1 cellular context compared by ENCODE assay signal in the genomic region with DNA sequence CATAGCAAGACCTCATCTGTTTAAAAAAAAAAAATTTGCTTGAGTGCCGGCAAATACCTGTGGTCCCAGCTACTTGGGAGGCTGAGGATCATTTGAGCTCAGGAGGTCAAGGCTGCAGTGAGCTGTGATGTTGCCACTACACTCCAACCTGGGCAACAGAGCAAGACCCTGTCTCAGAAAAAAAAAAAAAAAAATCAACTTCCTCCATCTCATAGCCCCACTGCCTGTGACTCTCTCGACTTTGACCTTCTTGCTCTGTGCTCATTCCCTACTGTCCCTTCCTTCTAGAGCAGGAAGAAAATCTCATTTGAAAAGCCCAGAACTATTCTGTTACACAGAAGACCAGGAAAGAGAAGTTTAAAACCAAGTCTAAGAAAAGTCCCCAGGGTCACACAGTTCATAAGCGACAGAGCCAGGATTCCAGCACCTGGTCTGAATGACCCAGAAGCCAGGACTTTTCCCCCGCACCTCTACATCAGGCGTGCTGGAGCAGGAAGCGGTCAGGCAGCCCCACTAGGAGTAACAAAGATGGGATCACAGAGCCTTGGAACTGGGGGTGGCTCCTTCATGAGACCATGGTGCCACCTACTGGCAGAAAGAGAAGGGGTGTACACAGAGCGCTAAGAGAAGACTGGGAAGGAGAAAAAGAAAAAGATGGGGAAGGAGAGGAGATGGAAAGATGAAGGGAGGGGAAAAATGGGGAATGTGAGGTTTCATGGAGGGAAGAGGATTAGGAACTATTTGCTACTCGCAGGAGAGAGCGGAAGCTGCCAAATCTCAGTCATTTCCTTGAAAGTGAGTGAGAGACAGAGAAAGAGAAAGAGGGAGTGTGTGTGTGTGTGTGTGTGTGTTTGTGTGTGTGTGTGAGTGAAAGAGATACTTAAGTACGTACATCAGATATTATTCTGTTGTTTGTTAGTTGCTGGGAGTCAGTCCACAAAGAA.
TF ChIP-seq lines count a peak whose summit lies in the region.

No MANE protein-coding gene starts in this region.

TF ChIP-seq in K562, 482 proteins besides CTCF, POLR2A, EP300 and RAD21 (continued from another document and continues in another):
- TF ChIP-seq, protein P1, sequence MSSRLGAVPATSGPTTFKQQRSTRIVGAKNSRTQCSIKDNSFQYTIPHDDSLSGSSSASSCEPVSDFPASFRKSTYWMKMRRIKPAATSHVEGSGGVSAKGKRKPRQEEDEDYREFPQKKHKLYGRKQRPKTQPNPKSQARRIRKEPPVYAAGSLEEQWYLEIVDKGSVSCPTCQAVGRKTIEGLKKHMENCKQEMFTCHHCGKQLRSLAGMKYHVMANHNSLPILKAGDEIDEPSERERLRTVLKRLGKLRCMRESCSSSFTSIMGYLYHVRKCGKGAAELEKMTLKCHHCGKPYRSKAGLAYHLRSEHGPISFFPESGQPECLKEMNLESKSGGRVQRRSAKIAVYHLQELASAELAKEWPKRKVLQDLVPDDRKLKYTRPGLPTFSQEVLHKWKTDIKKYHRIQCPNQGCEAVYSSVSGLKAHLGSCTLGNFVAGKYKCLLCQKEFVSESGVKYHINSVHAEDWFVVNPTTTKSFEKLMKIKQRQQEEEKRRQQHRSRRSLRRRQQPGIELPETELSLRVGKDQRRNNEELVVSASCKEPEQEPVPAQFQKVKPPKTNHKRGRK (tag; IDR thresholded peaks at IDR 0.05) = peak; percentile 67
- TF ChIP-seq SP2 (IDR thresholded peaks at IDR 0.05; ENCODE audit: extremely low read depth, low read depth, low read length, poor library complexity, severe bottlenecking) (no peak), ZKSCAN3 (CRISPR knock-in tag; IDR thresholded peaks at IDR 0.05) (no peak), HDGF (IDR thresholded peaks at IDR 0.05) (peak; percentile 93), ATF1 (CRISPR knock-in tag; IDR thresholded peaks at IDR 0.05) (no peak), ATF1 (tag; IDR thresholded peaks at IDR 0.05) (peak; percentile 31; the same call in 1 of the 2 replicates), ARID2 (IDR thresholded peaks at IDR 0.05) (peak; percentile 100), TCF7L2 (IDR thresholded peaks at IDR 0.05; ENCODE audit: low read depth, low read length) (no peak), ZNF57 (CRISPR knock-in tag; IDR thresholded peaks at IDR 0.05) (no peak), ARHGAP35 (IDR thresholded peaks at IDR 0.05; ENCODE audit: partially characterized antibody) (peak; percentile 72), TRIM24 (IDR thresholded peaks at IDR 0.05) (peak in 1 of 2 experiments; percentile 28; a peak in 1 of 4 replicates), PURB (CRISPR knock-in tag; IDR thresholded peaks at IDR 0.05; ENCODE audit: low read depth) (no peak), ZNF274 (IDR thresholded peaks at IDR 0.05; ENCODE audit: borderline replicate concordance, low read depth, low read length) (no peak), TSC22D4 (tag; IDR thresholded peaks at IDR 0.05) (0 out of 2 replicates have a peak, but pooled peaks have one; percentile 63), JUNB (CRISPR knock-in tag; conservative IDR thresholded peaks at IDR 0.05) (no peak), RFX1 (IDR thresholded peaks at IDR 0.05) (no peak), NFATC3 (IDR thresholded peaks at IDR 0.05) (peak; percentile 73; the same call in 1 of the 2 replicates), KDM5B (IDR thresholded peaks at IDR 0.05; ENCODE audit: insufficient replicate concordance, low read depth, low read length) (no peak), KAT2B (IDR thresholded peaks at IDR 0.05; ENCODE audit: low read depth, low read length) (no peak)
- TF ChIP-seq, protein P2, sequence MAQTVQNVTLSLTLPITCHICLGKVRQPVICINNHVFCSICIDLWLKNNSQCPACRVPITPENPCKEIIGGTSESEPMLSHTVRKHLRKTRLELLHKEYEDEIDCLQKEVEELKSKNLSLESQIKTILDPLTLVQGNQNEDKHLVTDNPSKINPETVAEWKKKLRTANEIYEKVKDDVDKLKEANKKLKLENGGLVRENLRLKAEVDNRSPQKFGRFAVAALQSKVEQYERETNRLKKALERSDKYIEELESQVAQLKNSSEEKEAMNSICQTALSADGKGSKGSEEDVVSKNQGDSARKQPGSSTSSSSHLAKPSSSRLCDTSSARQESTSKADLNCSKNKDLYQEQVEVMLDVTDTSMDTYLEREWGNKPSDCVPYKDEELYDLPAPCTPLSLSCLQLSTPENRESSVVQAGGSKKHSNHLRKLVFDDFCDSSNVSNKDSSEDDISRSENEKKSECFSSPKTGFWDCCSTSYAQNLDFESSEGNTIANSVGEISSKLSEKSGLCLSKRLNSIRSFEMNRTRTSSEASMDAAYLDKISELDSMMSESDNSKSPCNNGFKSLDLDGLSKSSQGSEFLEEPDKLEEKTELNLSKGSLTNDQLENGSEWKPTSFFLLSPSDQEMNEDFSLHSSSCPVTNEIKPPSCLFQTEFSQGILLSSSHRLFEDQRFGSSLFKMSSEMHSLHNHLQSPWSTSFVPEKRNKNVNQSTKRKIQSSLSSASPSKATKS (CRISPR knock-in tag; IDR thresholded peaks at IDR 0.05) = no peak
- TF ChIP-seq, protein P3, sequence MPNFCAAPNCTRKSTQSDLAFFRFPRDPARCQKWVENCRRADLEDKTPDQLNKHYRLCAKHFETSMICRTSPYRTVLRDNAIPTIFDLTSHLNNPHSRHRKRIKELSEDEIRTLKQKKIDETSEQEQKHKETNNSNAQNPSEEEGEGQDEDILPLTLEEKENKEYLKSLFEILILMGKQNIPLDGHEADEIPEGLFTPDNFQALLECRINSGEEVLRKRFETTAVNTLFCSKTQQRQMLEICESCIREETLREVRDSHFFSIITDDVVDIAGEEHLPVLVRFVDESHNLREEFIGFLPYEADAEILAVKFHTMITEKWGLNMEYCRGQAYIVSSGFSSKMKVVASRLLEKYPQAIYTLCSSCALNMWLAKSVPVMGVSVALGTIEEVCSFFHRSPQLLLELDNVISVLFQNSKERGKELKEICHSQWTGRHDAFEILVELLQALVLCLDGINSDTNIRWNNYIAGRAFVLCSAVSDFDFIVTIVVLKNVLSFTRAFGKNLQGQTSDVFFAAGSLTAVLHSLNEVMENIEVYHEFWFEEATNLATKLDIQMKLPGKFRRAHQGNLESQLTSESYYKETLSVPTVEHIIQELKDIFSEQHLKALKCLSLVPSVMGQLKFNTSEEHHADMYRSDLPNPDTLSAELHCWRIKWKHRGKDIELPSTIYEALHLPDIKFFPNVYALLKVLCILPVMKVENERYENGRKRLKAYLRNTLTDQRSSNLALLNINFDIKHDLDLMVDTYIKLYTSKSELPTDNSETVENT (CRISPR knock-in tag; IDR thresholded peaks at IDR 0.05) = no peak
- TF ChIP-seq, protein P4, sequence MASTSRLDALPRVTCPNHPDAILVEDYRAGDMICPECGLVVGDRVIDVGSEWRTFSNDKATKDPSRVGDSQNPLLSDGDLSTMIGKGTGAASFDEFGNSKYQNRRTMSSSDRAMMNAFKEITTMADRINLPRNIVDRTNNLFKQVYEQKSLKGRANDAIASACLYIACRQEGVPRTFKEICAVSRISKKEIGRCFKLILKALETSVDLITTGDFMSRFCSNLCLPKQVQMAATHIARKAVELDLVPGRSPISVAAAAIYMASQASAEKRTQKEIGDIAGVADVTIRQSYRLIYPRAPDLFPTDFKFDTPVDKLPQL (IDR thresholded peaks at IDR 0.05; ENCODE audit: extremely low read depth, insufficient read length) = no peak
- TF ChIP-seq, protein P5, sequence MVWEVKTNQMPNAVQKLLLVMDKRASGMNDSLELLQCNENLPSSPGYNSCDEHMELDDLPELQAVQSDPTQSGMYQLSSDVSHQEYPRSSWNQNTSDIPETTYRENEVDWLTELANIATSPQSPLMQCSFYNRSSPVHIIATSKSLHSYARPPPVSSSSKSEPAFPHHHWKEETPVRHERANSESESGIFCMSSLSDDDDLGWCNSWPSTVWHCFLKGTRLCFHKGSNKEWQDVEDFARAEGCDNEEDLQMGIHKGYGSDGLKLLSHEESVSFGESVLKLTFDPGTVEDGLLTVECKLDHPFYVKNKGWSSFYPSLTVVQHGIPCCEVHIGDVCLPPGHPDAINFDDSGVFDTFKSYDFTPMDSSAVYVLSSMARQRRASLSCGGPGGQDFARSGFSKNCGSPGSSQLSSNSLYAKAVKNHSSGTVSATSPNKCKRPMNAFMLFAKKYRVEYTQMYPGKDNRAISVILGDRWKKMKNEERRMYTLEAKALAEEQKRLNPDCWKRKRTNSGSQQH (CRISPR knock-in tag; IDR thresholded peaks at IDR 0.05) = peak; percentile 95
- TF ChIP-seq, protein P6, sequence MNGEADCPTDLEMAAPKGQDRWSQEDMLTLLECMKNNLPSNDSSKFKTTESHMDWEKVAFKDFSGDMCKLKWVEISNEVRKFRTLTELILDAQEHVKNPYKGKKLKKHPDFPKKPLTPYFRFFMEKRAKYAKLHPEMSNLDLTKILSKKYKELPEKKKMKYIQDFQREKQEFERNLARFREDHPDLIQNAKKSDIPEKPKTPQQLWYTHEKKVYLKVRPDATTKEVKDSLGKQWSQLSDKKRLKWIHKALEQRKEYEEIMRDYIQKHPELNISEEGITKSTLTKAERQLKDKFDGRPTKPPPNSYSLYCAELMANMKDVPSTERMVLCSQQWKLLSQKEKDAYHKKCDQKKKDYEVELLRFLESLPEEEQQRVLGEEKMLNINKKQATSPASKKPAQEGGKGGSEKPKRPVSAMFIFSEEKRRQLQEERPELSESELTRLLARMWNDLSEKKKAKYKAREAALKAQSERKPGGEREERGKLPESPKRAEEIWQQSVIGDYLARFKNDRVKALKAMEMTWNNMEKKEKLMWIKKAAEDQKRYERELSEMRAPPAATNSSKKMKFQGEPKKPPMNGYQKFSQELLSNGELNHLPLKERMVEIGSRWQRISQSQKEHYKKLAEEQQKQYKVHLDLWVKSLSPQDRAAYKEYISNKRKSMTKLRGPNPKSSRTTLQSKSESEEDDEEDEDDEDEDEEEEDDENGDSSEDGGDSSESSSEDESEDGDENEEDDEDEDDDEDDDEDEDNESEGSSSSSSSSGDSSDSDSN (IDR thresholded peaks at IDR 0.05; ENCODE audit: borderline replicate concordance in 1 of 2, low read depth in 2 of 2, low read length in 2 of 2) = 0 out of 4 replicates have a peak, but pooled peaks of 1 of the 2 experiments have one; percentile 41
- TF ChIP-seq, protein P7, sequence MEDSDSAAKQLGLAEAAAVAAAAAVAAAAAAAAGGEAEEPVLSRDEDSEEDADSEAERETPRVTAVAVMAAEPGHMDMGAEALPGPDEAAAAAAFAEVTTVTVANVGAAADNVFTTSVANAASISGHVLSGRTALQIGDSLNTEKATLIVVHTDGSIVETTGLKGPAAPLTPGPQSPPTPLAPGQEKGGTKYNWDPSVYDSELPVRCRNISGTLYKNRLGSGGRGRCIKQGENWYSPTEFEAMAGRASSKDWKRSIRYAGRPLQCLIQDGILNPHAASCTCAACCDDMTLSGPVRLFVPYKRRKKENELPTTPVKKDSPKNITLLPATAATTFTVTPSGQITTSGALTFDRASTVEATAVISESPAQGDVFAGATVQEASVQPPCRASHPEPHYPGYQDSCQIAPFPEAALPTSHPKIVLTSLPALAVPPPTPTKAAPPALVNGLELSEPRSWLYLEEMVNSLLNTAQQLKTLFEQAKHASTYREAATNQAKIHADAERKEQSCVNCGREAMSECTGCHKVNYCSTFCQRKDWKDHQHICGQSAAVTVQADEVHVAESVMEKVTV (CRISPR knock-in tag; IDR thresholded peaks at IDR 0.05) = peak; percentile 100
- TF ChIP-seq, protein P8, sequence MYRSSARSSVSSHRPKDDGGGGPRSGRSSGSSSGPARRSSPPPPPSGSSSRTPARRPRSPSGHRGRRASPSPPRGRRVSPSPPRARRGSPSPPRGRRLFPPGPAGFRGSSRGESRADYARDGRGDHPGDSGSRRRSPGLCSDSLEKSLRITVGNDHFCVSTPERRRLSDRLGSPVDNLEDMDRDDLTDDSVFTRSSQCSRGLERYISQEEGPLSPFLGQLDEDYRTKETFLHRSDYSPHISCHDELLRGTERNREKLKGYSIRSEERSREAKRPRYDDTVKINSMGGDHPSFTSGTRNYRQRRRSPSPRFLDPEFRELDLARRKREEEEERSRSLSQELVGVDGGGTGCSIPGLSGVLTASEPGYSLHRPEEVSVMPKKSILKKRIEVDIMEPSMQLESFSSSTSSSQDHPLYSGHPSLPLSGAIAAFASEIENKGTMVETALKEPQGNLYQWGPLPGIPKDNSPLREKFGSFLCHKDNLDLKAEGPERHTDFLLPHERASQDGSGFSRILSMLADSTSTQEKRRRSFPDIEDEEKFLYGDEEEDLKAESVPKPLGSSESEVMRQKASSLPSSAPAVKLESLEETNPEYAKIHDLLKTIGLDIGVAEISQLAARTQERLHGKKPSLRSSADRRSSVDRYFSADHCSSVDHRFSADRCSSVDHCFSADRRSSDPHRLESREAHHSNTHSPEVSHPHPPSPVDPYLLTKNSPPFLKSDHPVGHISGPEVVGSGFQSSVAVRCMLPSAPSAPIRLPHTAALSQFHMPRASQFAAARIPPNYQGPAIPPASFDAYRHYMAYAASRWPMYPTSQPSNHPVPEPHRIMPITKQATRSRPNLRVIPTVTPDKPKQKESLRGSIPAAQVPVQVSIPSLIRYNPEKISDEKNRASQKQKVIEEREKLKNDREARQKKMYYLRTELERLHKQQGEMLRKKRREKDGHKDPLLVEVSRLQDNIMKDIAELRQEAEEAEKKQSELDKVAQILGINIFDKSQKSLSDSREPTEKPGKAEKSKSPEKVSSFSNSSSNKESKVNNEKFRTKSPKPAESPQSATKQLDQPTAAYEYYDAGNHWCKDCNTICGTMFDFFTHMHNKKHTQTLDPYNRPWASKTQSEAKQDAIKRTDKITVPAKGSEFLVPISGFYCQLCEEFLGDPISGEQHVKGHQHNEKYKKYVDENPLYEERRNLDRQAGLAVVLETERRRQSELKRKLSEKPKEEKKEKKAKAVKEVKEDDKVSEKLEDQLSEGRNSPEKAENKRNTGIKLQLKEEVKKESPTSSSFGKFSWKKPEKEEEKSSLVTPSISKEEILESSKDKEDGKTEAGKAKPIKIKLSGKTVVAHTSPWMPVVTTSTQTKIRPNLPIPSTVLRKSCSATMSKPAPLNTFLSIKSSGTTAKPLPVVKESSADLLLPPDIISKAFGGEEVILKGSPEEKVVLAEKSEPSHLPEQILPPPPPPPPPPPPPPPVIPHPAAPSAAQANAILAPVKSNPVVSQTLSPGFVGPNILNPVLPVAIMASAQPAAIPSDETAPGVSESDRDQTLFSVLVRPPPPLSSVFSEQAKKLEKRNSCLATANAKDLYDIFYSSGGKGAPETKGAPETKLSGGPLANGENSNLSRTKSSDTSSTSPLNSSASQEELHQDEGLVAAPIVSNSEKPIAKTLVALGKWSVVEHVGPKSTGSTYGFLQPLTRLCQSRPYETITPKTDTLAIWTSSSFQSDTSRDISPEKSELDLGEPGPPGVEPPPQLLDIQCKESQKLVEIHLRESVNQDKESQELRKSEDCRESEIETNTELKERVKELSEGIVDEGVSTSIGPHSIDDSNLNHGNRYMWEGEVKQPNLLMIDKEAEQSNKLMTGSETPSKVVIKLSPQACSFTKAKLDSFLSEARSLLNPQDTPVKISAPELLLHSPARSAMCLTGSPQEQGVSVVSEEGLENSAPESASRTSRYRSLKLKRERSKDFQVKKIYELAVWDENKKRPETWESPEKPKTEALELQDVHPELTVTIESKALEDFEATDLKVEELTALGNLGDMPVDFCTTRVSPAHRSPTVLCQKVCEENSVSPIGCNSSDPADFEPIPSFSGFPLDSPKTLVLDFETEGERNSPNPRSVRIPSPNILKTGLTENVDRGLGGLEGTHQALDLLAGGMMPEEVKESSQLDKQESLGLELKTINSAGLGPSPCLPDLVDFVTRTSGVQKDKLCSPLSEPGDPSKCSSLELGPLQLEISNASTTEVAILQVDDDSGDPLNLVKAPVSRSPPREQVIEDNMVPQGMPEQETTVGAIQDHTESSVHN (IDR thresholded peaks at IDR 0.05; ENCODE audit: borderline replicate concordance in 1 of 2, low read depth in 1 of 2) = 0 out of 4 replicates have a peak, but pooled peaks of 1 of the 2 experiments have one; percentile 23
- TF ChIP-seq, protein P9, sequence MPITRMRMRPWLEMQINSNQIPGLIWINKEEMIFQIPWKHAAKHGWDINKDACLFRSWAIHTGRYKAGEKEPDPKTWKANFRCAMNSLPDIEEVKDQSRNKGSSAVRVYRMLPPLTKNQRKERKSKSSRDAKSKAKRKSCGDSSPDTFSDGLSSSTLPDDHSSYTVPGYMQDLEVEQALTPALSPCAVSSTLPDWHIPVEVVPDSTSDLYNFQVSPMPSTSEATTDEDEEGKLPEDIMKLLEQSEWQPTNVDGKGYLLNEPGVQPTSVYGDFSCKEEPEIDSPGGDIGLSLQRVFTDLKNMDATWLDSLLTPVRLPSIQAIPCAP (CRISPR knock-in tag; IDR thresholded peaks at IDR 0.05; ENCODE audit: borderline replicate concordance) = no peak
